ENCODE assay signal across 17 cellular contexts in genomic region chr3:128107809-128108208, GRCh38. TPM values are rescaled to one million over a fixed set of nuclear protein-coding genes. Genes with fewer than 3 reads are reported as not detected.
DNase-seq lines count a peak whose midpoint lies in the region; ATAC-seq and TF ChIP-seq lines count a peak whose summit lies in the region.
"Had no signal": no experiment of that assay in that cellular context is flagged by ENCODE, and none has a peak within 500 bp of the region (broad histone marks: within the 10 kb centered on the region; RNA-seq: fewer than 3 reads in every experiment).

No MANE protein-coding gene starts in this region.

- H3K4me1 ChIP-seq in IMR-90 (ENCODE audit: control insufficient read depth, insufficient read depth, low read length) (peaks cover 12% of the 10 kb centered on the region), SJSA1 (replicated peaks) (peaks cover 30% of the 10 kb centered on the region), cardiac muscle cell (ENCODE audit: low read depth) (peaks cover 16% of the 10 kb centered on the region), right lobe of liver (peaks cover 0 to 10% (median 0%) of the 10 kb centered on the region in 4 donors)

- H3K4me3 Mint-ChIP-seq in activated CD4-positive, alpha-beta T cell treated with anti-CD3 and anti-CD28 coated beads for 36 hours, result no peak overlapping the region
- no peak overlapping the region for H3K4me3 Mint-ChIP-seq in MCF 10A (ENCODE audit: unreplicated experiment)
- H3K4me3 Mint-ChIP-seq: CD8-positive, alpha-beta T cell had no signal

- H3K14ac ChIP-seq in IMR-90 (replicated peaks; ENCODE audit: low read depth, low read length), result 0 out of 2 replicates have a peak overlapping the region, but pooled peaks have one; percentile 17

- peak overlapping the region; percentile 34; the same call in 1 of the 2 replicates for H3K27ac ChIP-seq in IMR-90 (ENCODE audit: insufficient read depth, low read length)
- H3K27ac ChIP-seq in SJSA1, result peak overlapping the region; percentile 34
- peak overlapping the region; percentile 74 for H3K27ac ChIP-seq in cardiac muscle cell
- H3K27ac ChIP-seq in right lobe of liver, result no peak overlapping the region
- H3K27ac ChIP-seq: RWPE1 had no signal

- POLR2A ChIA-PET in IMR-90 (lab: Charles Lee; ENCODE audit: unreplicated experiment), result no interaction called here
- POLR2A ChIA-PET in activated CD4-positive, alpha-beta T cell treated with anti-CD3 and anti-CD28 coated beads for 36 hours (lab: Charles Lee), result no interaction called here
- POLR2A ChIA-PET in MCF 10A (lab: Yijun Ruan, JAX), result no interaction called here

- 20% methylated on average over 3 of the region's 8 CpGs; no CpG with 5 or more reads in 1 of the 2 experiments for WGBS in IMR-90 (ENCODE audit: extremely low coverage in 2 of 2, insufficient read length in 1 of 2), 2 experiments
- WGBS in right lobe of liver (ENCODE audit: insufficient coverage, low coverage, low lambda C conversion rate, missing lambda C conversion rate), result 35% methylated on average over 6 of the region's 8 CpGs

- in situ Hi-C loops in IMR-90 (cut with MboI; ENCODE audit: low sequenced_read_pairs), result no loop called here

- no peak overlapping the region; the same call in 2 of the 3 replicates for H2BK15ac ChIP-seq in IMR-90 (ENCODE audit: low read depth, low read length)

- no peak overlapping the region for H3K18ac ChIP-seq in IMR-90 (ENCODE audit: low read depth, low read length)

- dilution Hi-C loops in IMR-90 (cut with HindIII; ENCODE audit: low sequenced_read_pairs, unreplicated experiment), result no loop called here

- no peak overlapping the region for H3K4me3 ChIP-seq in IMR-90 (ENCODE audit: insufficient read depth, low read depth, low read length)
- H3K4me3 ChIP-seq in SJSA1, result no peak overlapping the region
- no peak overlapping the region for H3K4me3 ChIP-seq in cardiac muscle cell
- H3K4me3 ChIP-seq in right lobe of liver, result no peak overlapping the region

- peaks cover 19% of the 10 kb centered on the region for H3K4me1 Mint-ChIP-seq in activated CD4-positive, alpha-beta T cell treated with anti-CD3 and anti-CD28 coated beads for 36 hours
- H3K4me1 Mint-ChIP-seq in MCF 10A (ENCODE audit: insufficient read depth, unreplicated experiment), result peaks cover 13% of the 10 kb centered on the region

- peaks cover 15 to 40% of the 10 kb centered on the region in 2 experiments for H3K79me1 ChIP-seq in IMR-90 (ENCODE audit: low read depth in 1 of 2, low read length in 2 of 2)

- ATAC-seq in IMR-90 (ENCODE audit: low read depth) (peak; percentile 25; the same call in 1 of the 2 replicates), right lobe of liver (peak; percentile 88 to 96 (median 93))
- no peak for ATAC-seq in activated CD4-positive, alpha-beta T cell treated with anti-CD3 and anti-CD28 coated beads for 36 hours
- ATAC-seq: CD8-positive, alpha-beta T cell had no signal

- 0 out of 2 replicates have a peak overlapping the region, but pooled peaks have one; percentile 67 for H4K5ac ChIP-seq in IMR-90 (ENCODE audit: low read depth, low read length)

- DNase-seq in IMR-90 (peak; percentile 10), SJSA1 (ENCODE audit: low read depth in 1 of 2, low spot score in 2 of 2) (peak; percentile 56 to 59), cardiac muscle cell (ENCODE audit: low read depth in 1 of 2, low spot score in 1 of 2) (peak in 1 of 2 donors; percentile 22), right lobe of liver (peak; percentile 66 to 69 (median 69)), MCF 10A (ENCODE audit: unreplicated experiment) (no peak), Ammon's horn (ENCODE audit: low spot score) (no peak), glomerular visceral epithelial cell (ENCODE audit: extremely low spot score) (no peak)
- no peak for DNase-seq in activated CD4-positive, alpha-beta T cell treated with anti-CD3 and anti-CD28 coated beads for 36 hours
- DNase-seq: AML-193; CD8-positive, alpha-beta T cell; DMS79 treated with DMSO at 0.1 percent for 48 hours; GOT3; KG1; NCI-H1930; NCI-H524 treated with DMSO at 0.1 percent for 48 hours; OCI-M1 had no signal

- H3K9ac ChIP-seq in IMR-90 (ENCODE audit: low read depth, low read length), result peak overlapping the region; percentile 24; the same call in 1 of the 2 replicates

- no peak overlapping the region for H2AFZ ChIP-seq in IMR-90 (replicated peaks; ENCODE audit: low read length, poor library complexity)

- BruUV-seq in IMR-90 (replicated peaks; lab: Mats Ljungman, UMichigan) (no TSS peak), MCF 10A (replicated peaks; lab: Mats Ljungman, UMichigan) (no TSS peak)

- peak overlapping the region; percentile 51 for H3K23ac ChIP-seq in IMR-90 (ENCODE audit: low read depth, low read length)

- H3K27ac Mint-ChIP-seq in activated CD4-positive, alpha-beta T cell treated with anti-CD3 and anti-CD28 coated beads for 36 hours, result no peak overlapping the region
- H3K27ac Mint-ChIP-seq in MCF 10A (ENCODE audit: low read depth, unreplicated experiment), result no peak overlapping the region
- H3K27ac Mint-ChIP-seq: CD8-positive, alpha-beta T cell had no signal

- intact Hi-C loops in IMR-90 (cut with micrococcal nuclease) (no loop called here), right lobe of liver (cut with DNase I) (no loop called here), MCF 10A (cut with micrococcal nuclease) (no loop called here)
- intact Hi-C loops in activated CD4-positive, alpha-beta T cell treated with anti-CD3 and anti-CD28 coated beads for 36 hours (cut with DNase I, micrococcal nuclease), result no loop called here

- H3K36me3 ChIP-seq in IMR-90 (ENCODE audit: control insufficient read depth, insufficient read depth, low read length) (peaks cover 12% of the 10 kb centered on the region), SJSA1 (peaks cover 43% of the 10 kb centered on the region), cardiac muscle cell (peaks cover 10% of the 10 kb centered on the region), right lobe of liver (peaks cover 0 to 23% (median 0%) of the 10 kb centered on the region in 4 donors)

- H2AK9ac ChIP-seq in IMR-90 (replicated peaks; ENCODE audit: low read depth, low read length, poor library complexity), result no peak overlapping the region

- TF ChIP-seq POLR2A in IMR-90 (IDR thresholded peaks at IDR 0.05; ENCODE audit: low read depth, low read length) (no peak), right lobe of liver (IDR thresholded peaks at IDR 0.05) (no peak)

- peaks cover 6% of the 10 kb centered on the region; the same call in 1 of the 2 replicates for H4K20me1 ChIP-seq in IMR-90 (ENCODE audit: insufficient read depth, low read length)

- no peak overlapping the region for H2AK5ac ChIP-seq in IMR-90 (ENCODE audit: low read depth, low read length)

- peaks cover 53% of the 10 kb centered on the region for H3K36me3 Mint-ChIP-seq in activated CD4-positive, alpha-beta T cell treated with anti-CD3 and anti-CD28 coated beads for 36 hours (ENCODE audit: low read depth)
- H3K36me3 Mint-ChIP-seq in MCF 10A (ENCODE audit: insufficient read depth, unreplicated experiment), result peaks cover 84% of the 10 kb centered on the region

- 0 out of 2 replicates have a peak overlapping the region, but pooled peaks have one; percentile 38 for H4K91ac ChIP-seq in IMR-90 (ENCODE audit: insufficient read depth, low read depth, low read length)

- no peak overlapping the region for H2BK120ac ChIP-seq in IMR-90 (ENCODE audit: low read depth, low read length)

- H3K4me2 ChIP-seq in IMR-90 (ENCODE audit: low read depth, low read length), result peak overlapping the region; percentile 94

- H3K27me3 Mint-ChIP-seq in activated CD4-positive, alpha-beta T cell treated with anti-CD3 and anti-CD28 coated beads for 36 hours, result no peaks in the 10 kb centered on the region
- H3K27me3 Mint-ChIP-seq in MCF 10A (ENCODE audit: insufficient read depth, unreplicated experiment), result no peaks in the 10 kb centered on the region

- no peak overlapping the region for H4K8ac ChIP-seq in IMR-90 (ENCODE audit: low read depth in 2 of 2, low read length in 2 of 2)

- H3K4ac ChIP-seq in IMR-90 (ENCODE audit: low read depth, low read length), result no peak overlapping the region; the same call in 1 of the 2 replicates

- CTCF ChIA-PET in IMR-90 (lab: Yijun Ruan, JAX), result no interaction called here
- CTCF ChIA-PET in activated CD4-positive, alpha-beta T cell treated with anti-CD3 and anti-CD28 coated beads for 36 hours (lab: Charles Lee), result interaction anchor here (0.8 to 0.9 kb wide), 2 partner anchors 13 to 42 kb away, joined by 3 read pairs; no protein-coding TSS in a partner anchor
- CTCF ChIA-PET in MCF 10A (lab: Yijun Ruan, JAX), result interaction anchor here (2.0 kb wide), 1 partner anchor 12 kb away, joined by 12 read pairs; no protein-coding TSS in a partner anchor

- H3K9me3 ChIP-seq in IMR-90 (ENCODE audit: control insufficient read depth, insufficient read depth, low read length) (no peaks in the 10 kb centered on the region), SJSA1 (replicated peaks) (no peaks in the 10 kb centered on the region), cardiac muscle cell (ENCODE audit: low read depth) (no peaks in the 10 kb centered on the region), right lobe of liver (no peaks in the 10 kb centered on the region)

- no peak for TF ChIP-seq RAD21 in IMR-90 (IDR thresholded peaks at IDR 0.05; ENCODE audit: low read length)

- no peak overlapping the region for H3K56ac ChIP-seq in IMR-90 (ENCODE audit: extremely low read depth, insufficient read depth, low read length)

- no peaks in the 10 kb centered on the region for H3K27me3 ChIP-seq in IMR-90 (ENCODE audit: control insufficient read depth, insufficient read depth, low read length)
- no peaks in the 10 kb centered on the region for H3K27me3 ChIP-seq in SJSA1 (replicated peaks)
- no peaks in the 10 kb centered on the region for H3K27me3 ChIP-seq in cardiac muscle cell
- no peaks in the 10 kb centered on the region for H3K27me3 ChIP-seq in right lobe of liver

- no peak overlapping the region for H2BK5ac ChIP-seq in IMR-90 (ENCODE audit: low read depth, low read length, poor library complexity, severe bottlenecking)

- no peak overlapping the region for H2BK20ac ChIP-seq in IMR-90 (ENCODE audit: low read depth, low read length)

- TF ChIP-seq CTCF in IMR-90 (conservative IDR thresholded peaks at IDR 0.05; ENCODE audit: low read depth, low read length) (no peak), cardiac muscle cell (IDR thresholded peaks at IDR 0.05; ENCODE audit: low read depth, low read length) (no peak), right lobe of liver (IDR thresholded peaks at IDR 0.05) (no peak), MCF 10A (IDR thresholded peaks at IDR 0.05; ENCODE audit: unreplicated experiment) (no peak)

- H3K9me3 Mint-ChIP-seq in activated CD4-positive, alpha-beta T cell treated with anti-CD3 and anti-CD28 coated beads for 36 hours (ENCODE audit: low read depth), result no peaks in the 10 kb centered on the region
- H3K9me3 Mint-ChIP-seq in MCF 10A (ENCODE audit: unreplicated experiment), result no peaks in the 10 kb centered on the region
- H3K9me3 Mint-ChIP-seq: CD8-positive, alpha-beta T cell had no signal

- H3K9me1 ChIP-seq in IMR-90 (ENCODE audit: insufficient read depth, low read length), result peaks cover 19% of the 10 kb centered on the region

RNA-seq across cellular contexts. Expression of gene RUVBL1, which starts 15.8 kb away (rescaled TPM):
- total RNA-seq in IMR-90 (2012; rRNA removed), result 83.3 and 99.2 TPM in 2 replicates
- polyA plus RNA-seq in IMR-90 (2012; rRNA removed), result 68.7 and 75.2 TPM in 2 replicates
- polyA plus RNA-seq in IMR-90 (2012; cell fraction: cytosol; rRNA removed), result 43.0 and 49.3 TPM in 2 replicates
- polyA plus RNA-seq in IMR-90 (2012; cell fraction: nucleus; rRNA removed; ENCODE audit: low replicate concordance), result 21.0 and 28.8 TPM in 2 replicates
- 83.8 and 101 TPM in 2 replicates for total RNA-seq in SJSA1 (2014; rRNA removed; shearing (Covaris generic))
- total RNA-seq in cardiac muscle cell, result 81.7 and 83.1 TPM in 2 replicates
- 94.2 and 95.2 TPM in 2 replicates for polyA plus RNA-seq in cardiac muscle cell
- total RNA-seq in right lobe of liver, result 10 to 100 TPM in 5 of 6 experiments, 1 to 10 TPM in 1; 8.6 to 20.3 (median 12.9) TPM
- 10 to 100 TPM; 97.0 to 99.9 TPM for total RNA-seq in activated CD4-positive, alpha-beta T cell treated with anti-CD3 and anti-CD28 coated beads for 36 hours
- total RNA-seq in MCF 10A (2022), result 88.1 and 114 TPM in 2 replicates

RNA-seq across cellular contexts. Expression of gene EEFSEC, which starts 45.5 kb away (rescaled TPM):
- 4.4 and 4.5 TPM in 2 replicates for total RNA-seq in IMR-90 (2012; rRNA removed)
- polyA plus RNA-seq in IMR-90 (2012; rRNA removed), result 9.3 and 10.6 TPM in 2 replicates
- polyA plus RNA-seq in IMR-90 (2012; cell fraction: cytosol; rRNA removed), result 5.9 and 11.2 TPM in 2 replicates
- 7.5 and 15.5 TPM in 2 replicates for polyA plus RNA-seq in IMR-90 (2012; cell fraction: nucleus; rRNA removed; ENCODE audit: low replicate concordance)
- total RNA-seq in SJSA1 (2014; rRNA removed; shearing (Covaris generic)), result 2.5 and 5.5 TPM in 2 replicates
- 23.0 and 26.7 TPM in 2 replicates for total RNA-seq in cardiac muscle cell
- 47.9 and 52.0 TPM in 2 replicates for polyA plus RNA-seq in cardiac muscle cell
- 10 to 100 TPM; 10.1 to 24.0 (median 13.4) TPM for total RNA-seq in right lobe of liver
- 10 to 100 TPM; 19.6 to 20.7 TPM for total RNA-seq in activated CD4-positive, alpha-beta T cell treated with anti-CD3 and anti-CD28 coated beads for 36 hours
- total RNA-seq in MCF 10A (2022), result 12.2 and 14.6 TPM in 2 replicates

RNA-seq across cellular contexts. Expression of gene SEC61A1, which starts 55.6 kb away (rescaled TPM):
- total RNA-seq in IMR-90 (2012; rRNA removed) (478 and 487 TPM in 2 replicates), cardiac muscle cell (92.4 and 125 TPM in 2 replicates), right lobe of liver (100 to 1,000 TPM; 120 to 187 (median 151) TPM), MCF 10A (2022) (418 and 519 TPM in 2 replicates)
- polyA plus RNA-seq in IMR-90 (2012; rRNA removed) (347 and 377 TPM in 2 replicates), cardiac muscle cell (95.1 and 133 TPM in 2 replicates)
- polyA plus RNA-seq in IMR-90 (2012; cell fraction: cytosol; rRNA removed), result 212 and 332 TPM in 2 replicates
- polyA plus RNA-seq in IMR-90 (2012; cell fraction: nucleus; rRNA removed; ENCODE audit: low replicate concordance), result 308 and 317 TPM in 2 replicates
- 207 and 285 TPM in 2 replicates for total RNA-seq in SJSA1 (2014; rRNA removed; shearing (Covaris generic))
- total RNA-seq in activated CD4-positive, alpha-beta T cell treated with anti-CD3 and anti-CD28 coated beads for 36 hours, result 100 to 1,000 TPM; 113 to 123 TPM

Comparison
In these comparisons a context has a peak if more than half of its experiments do, and no peak if none do; other contexts are left out.
1. DNase-seq: peak in IMR-90 (single experiment), SJSA1 (2 of 2) and right lobe of liver (3 of 3); none in activated CD4-positive, alpha-beta T cell treated with anti-CD3 and anti-CD28 coated beads for 36 hours (single experiment), MCF 10A (single experiment), Ammon's horn (single experiment) and glomerular visceral epithelial cell (single experiment).
2. H3K27ac ChIP-seq: peak in IMR-90 (single experiment), SJSA1 (single experiment) and cardiac muscle cell (single experiment); none in right lobe of liver (0 of 3).